ENCODE assay signal across 1 cellular context in genomic region chr19:28009696-28010095, GRCh38.
TF ChIP-seq lines count a peak whose summit lies in the region.

No MANE protein-coding gene starts in this region.

TF ChIP-seq in GM23338, 12 proteins besides CTCF, POLR2A, EP300 and RAD21:
- TF ChIP-seq, protein P1, sequence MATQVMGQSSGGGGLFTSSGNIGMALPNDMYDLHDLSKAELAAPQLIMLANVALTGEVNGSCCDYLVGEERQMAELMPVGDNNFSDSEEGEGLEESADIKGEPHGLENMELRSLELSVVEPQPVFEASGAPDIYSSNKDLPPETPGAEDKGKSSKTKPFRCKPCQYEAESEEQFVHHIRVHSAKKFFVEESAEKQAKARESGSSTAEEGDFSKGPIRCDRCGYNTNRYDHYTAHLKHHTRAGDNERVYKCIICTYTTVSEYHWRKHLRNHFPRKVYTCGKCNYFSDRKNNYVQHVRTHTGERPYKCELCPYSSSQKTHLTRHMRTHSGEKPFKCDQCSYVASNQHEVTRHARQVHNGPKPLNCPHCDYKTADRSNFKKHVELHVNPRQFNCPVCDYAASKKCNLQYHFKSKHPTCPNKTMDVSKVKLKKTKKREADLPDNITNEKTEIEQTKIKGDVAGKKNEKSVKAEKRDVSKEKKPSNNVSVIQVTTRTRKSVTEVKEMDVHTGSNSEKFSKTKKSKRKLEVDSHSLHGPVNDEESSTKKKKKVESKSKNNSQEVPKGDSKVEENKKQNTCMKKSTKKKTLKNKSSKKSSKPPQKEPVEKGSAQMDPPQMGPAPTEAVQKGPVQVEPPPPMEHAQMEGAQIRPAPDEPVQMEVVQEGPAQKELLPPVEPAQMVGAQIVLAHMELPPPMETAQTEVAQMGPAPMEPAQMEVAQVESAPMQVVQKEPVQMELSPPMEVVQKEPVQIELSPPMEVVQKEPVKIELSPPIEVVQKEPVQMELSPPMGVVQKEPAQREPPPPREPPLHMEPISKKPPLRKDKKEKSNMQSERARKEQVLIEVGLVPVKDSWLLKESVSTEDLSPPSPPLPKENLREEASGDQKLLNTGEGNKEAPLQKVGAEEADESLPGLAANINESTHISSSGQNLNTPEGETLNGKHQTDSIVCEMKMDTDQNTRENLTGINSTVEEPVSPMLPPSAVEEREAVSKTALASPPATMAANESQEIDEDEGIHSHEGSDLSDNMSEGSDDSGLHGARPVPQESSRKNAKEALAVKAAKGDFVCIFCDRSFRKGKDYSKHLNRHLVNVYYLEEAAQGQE (IDR thresholded peaks at IDR 0.05; ENCODE audit: unreplicated experiment): no peak
- TF ChIP-seq ZNF114 (CRISPR knock-in tag; IDR thresholded peaks at IDR 0.05): no peak
- TF ChIP-seq POLR2AphosphoS5 (IDR thresholded peaks at IDR 0.05; ENCODE audit: low read depth): no peak
- TF ChIP-seq, protein P2, sequence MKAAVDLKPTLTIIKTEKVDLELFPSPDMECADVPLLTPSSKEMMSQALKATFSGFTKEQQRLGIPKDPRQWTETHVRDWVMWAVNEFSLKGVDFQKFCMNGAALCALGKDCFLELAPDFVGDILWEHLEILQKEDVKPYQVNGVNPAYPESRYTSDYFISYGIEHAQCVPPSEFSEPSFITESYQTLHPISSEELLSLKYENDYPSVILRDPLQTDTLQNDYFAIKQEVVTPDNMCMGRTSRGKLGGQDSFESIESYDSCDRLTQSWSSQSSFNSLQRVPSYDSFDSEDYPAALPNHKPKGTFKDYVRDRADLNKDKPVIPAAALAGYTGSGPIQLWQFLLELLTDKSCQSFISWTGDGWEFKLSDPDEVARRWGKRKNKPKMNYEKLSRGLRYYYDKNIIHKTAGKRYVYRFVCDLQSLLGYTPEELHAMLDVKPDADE (IDR thresholded peaks at IDR 0.05): no peak
- TF ChIP-seq EZH2phosphoT487 (IDR thresholded peaks at IDR 0.05; ENCODE audit: unreplicated experiment): no peak
- no peak for TF ChIP-seq EZH2 (IDR thresholded peaks at IDR 0.05; ENCODE audit: low read depth, unreplicated experiment)
- TF ChIP-seq ZNF462 (CRISPR knock-in tag; IDR thresholded peaks at IDR 0.05): no peak
- TF ChIP-seq ZNF331 (CRISPR knock-in tag; IDR thresholded peaks at IDR 0.05; ENCODE audit: low read depth): no peak
- TF ChIP-seq STAT1 (IDR thresholded peaks at IDR 0.05; ENCODE audit: unreplicated experiment): no peak
- no peak for TF ChIP-seq CREB1 (CRISPR knock-in tag; IDR thresholded peaks at IDR 0.05; ENCODE audit: low read depth)
- TF ChIP-seq NANOG (IDR thresholded peaks at IDR 0.05; ENCODE audit: borderline replicate concordance): no peak
- no peak for TF ChIP-seq JUNB (IDR thresholded peaks at IDR 0.05; ENCODE audit: unreplicated experiment)
